17 cellular contexts compared by ENCODE assay signal in genomic region chr10:59179027-59179426, GRCh38. TPM values are rescaled to one million over a fixed set of nuclear protein-coding genes. Genes with fewer than 3 reads are reported as not detected.
"Had no signal": no experiment of that assay in that cellular context is flagged by ENCODE, and none has a peak within 500 bp of the region (broad histone marks: within the 10 kb centered on the region; RNA-seq: fewer than 3 reads in every experiment).

No MANE protein-coding gene starts in this region.

- H3K4me3 Mint-ChIP-seq: immature natural killer cell, T-cell had no signal

- H3K9me3 ChIP-seq: suprapubic skin, upper lobe of left lung had no signal

- H3K27ac Mint-ChIP-seq: immature natural killer cell, T-cell had no signal

- ATAC-seq: foreskin keratinocyte, left colon, T-cell had no signal

- H3K4me1 ChIP-seq: foreskin keratinocyte had no signal

- DNase-seq: activated CD4-positive, CD25-positive, alpha-beta regulatory T cell treated with anti-CD3 and anti-CD28 coated beads, Interleukin-2, amount 50 U/mL, for 72 hours; activated naive CD4-positive, alpha-beta T cell; activated T-cell treated with anti-CD3 and anti-CD28 coated beads for 4 hours; anterior cingulate cortex; cortex of kidney; effector memory CD4-positive, alpha-beta T cell; foreskin keratinocyte; immature natural killer cell; left colon; stimulated activated CD4-positive, alpha-beta T cell treated with anti-CD3 and anti-CD28 coated beads, Interleukin-4, amount 100 ng/mL, for 4 hours; stimulated activated CD8-positive, alpha-beta memory T cell treated with anti-CD3 and anti-CD28 coated beads, Interleukin-4, amount 100 ng/mL, for 48 hours; stimulated activated naive CD4-positive, alpha-beta T cell treated with Interleukin-2 at 50 U/mL for 16 hours; T-cell; T1000; upper lobe of left lung had no signal

- H3K4me3 ChIP-seq: lung, suprapubic skin, upper lobe of left lung had no signal

- H3K36me3 ChIP-seq: suprapubic skin, upper lobe of left lung had no signal

- H3K4me1 Mint-ChIP-seq: immature natural killer cell had no signal

- H3K36me3 Mint-ChIP-seq: T-cell had no signal

RNA-seq across cellular contexts. Expression of gene PHYHIPL, which starts 2.6 kb away (rescaled TPM):
- total RNA-seq: foreskin keratinocyte, T-cell had no signal
